13 cellular contexts compared by ENCODE assay signal in genomic region chr7:142807855-142808460, GRCh38. TPM values are rescaled to one million over a fixed set of nuclear protein-coding genes. Genes with fewer than 3 reads are reported as not detected.
DNase-seq lines count a peak whose midpoint lies in the region; ATAC-seq and TF ChIP-seq lines count a peak whose summit lies in the region.
"Had no signal": no experiment of that assay in that cellular context is flagged by ENCODE, and none has a peak within 500 bp of the region (broad histone marks: within the 10 kb centered on the region; RNA-seq: fewer than 3 reads in every experiment).

No MANE protein-coding gene starts in this region.

- no peak for TF ChIP-seq POLR2A in stomach (IDR thresholded peaks at IDR 0.05)

- H3K9me3 ChIP-seq in Panc1 (ENCODE audit: control insufficient read depth, insufficient read depth, low read depth, low read length) (no peaks in the 10 kb centered on the region), stomach (no peaks in the 10 kb centered on the region), hepatocyte (ENCODE audit: low read depth) (no peaks in the 10 kb centered on the region)

- POLR2A ChIA-PET in Panc1 (lab: Charles Lee) = no interaction called here

- H3K79me2 ChIP-seq in hepatocyte = no peaks in the 10 kb centered on the region

- H3K4me3 ChIP-seq in Panc1 (ENCODE audit: low read depth in 2 of 2, low read length in 2 of 2) = no peak overlapping the region
- no peak overlapping the region for H3K4me3 ChIP-seq in stomach
- no peak overlapping the region for H3K4me3 ChIP-seq in hepatocyte

- 27 to 39% (median 29%) methylated on average over 3 of the region's 3 CpGs for WGBS in stomach, 5 donors
- WGBS in hepatocyte (ENCODE audit: low lambda C conversion rate, missing lambda C conversion rate) = 77% methylated on average over 3 of the region's 3 CpGs

- CTCF ChIA-PET in Panc1 (lab: Charles Lee) = no interaction called here

- no peak for ATAC-seq in Panc1
- ATAC-seq in GM19397 (IDR thresholded peaks at IDR 0.05; ENCODE audit: unreplicated experiment) = no peak

- H3K36me3 ChIP-seq in Panc1 (ENCODE audit: control insufficient read depth, insufficient read depth, low read length) = no peaks in the 10 kb centered on the region
- H3K36me3 ChIP-seq in stomach = no peaks in the 10 kb centered on the region
- H3K36me3 ChIP-seq in hepatocyte (replicated peaks; ENCODE audit: insufficient read depth, low read depth) = no peaks in the 10 kb centered on the region

- H3K9me2 ChIP-seq in hepatocyte (replicated peaks; ENCODE audit: insufficient read depth) = no peaks in the 10 kb centered on the region

- no peak for TF ChIP-seq CTCF in Panc1 (IDR thresholded peaks at IDR 0.05)
- no peak for TF ChIP-seq CTCF in stomach (IDR thresholded peaks at IDR 0.05)
- TF ChIP-seq CTCF in hepatocyte (IDR thresholded peaks at IDR 0.05; ENCODE audit: poor library complexity) = no peak

- no peaks in the 10 kb centered on the region for H4K20me1 ChIP-seq in hepatocyte (ENCODE audit: insufficient read depth, poor library complexity, severe bottlenecking)

- H2AFZ ChIP-seq in hepatocyte = no peak overlapping the region

- H3K27me3 ChIP-seq in Panc1 (ENCODE audit: control insufficient read depth, insufficient read depth, low read length) (peaks cover 9% of the 10 kb centered on the region), stomach (peaks cover 0 to 49% (median 0%) of the 10 kb centered on the region in 3 donors), hepatocyte (peaks cover 28% of the 10 kb centered on the region)

- no peaks in the 10 kb centered on the region for H3K4me1 ChIP-seq in Panc1 (ENCODE audit: control insufficient read depth, insufficient read depth, low read length)
- H3K4me1 ChIP-seq in stomach = no peaks in the 10 kb centered on the region
- no peaks in the 10 kb centered on the region for H3K4me1 ChIP-seq in hepatocyte (ENCODE audit: insufficient read depth)

- no peak for TF ChIP-seq EP300 in stomach (IDR thresholded peaks at IDR 0.05)

- H3K4me2 ChIP-seq in hepatocyte = no peak overlapping the region

- DNase-seq in activated T-cell treated with anti-CD3 and anti-CD28 coated beads, Interleukin-2, amount 50 U/mL, for 1 hour = peak; percentile 49
- DNase-seq in activated T-cell treated with anti-CD3 and anti-CD28 coated beads for 4 hours = no peak
- DNase-seq in Panc1 (ENCODE audit: low read depth, low spot score) = peak; percentile 57
- DNase-seq in central memory CD4-positive, alpha-beta T cell = peak; percentile 68
- DNase-seq in stomach = no peak
- no peak for DNase-seq in T1000 (lab: John Stamatoyannopoulos, UW)
- DNase-seq in hepatocyte (ENCODE audit: low spot score) = no peak
- DNase-seq: ACHN, MV-4-11 had no signal

- BruUV-seq in Panc1 (replicated peaks; lab: Mats Ljungman, UMichigan) = no TSS peak

- no peak overlapping the region for H3K27ac ChIP-seq in Panc1 (ENCODE audit: low read length)
- peak overlapping the region in 4 of 5 donors; percentile 6 to 69 (median 50) for H3K27ac ChIP-seq in stomach
- H3K27ac ChIP-seq in hepatocyte = no peak overlapping the region
- H3K27ac ChIP-seq: VCaP had no signal

- intact Hi-C loops in Panc1 (cut with micrococcal nuclease; ENCODE audit: unreplicated experiment) (no loop called here), stomach (cut with DNase I; ENCODE audit: low total_unique reads) (no loop called here)

- in situ Hi-C loops in Panc1 (cut with HindIII; ENCODE audit: low pct_unique_long_range_greater_than_20kb, low sequenced_read_pairs) = no loop called here

RNA-seq across cellular contexts. Expression of gene PRSS2, which starts 37.2 kb away (rescaled TPM):
- total RNA-seq in Panc1 (2021; ENCODE audit: unreplicated experiment) (22.4 TPM), stomach (10 to 100 TPM in 1 of 5 donors, 1 to 10 TPM in 1, not detected in 3; 1.3 to 86.1 TPM), hepatocyte (94.7 and 144 TPM in 2 replicates)
- polyA plus RNA-seq in Panc1 (2012; ENCODE audit: insufficient read length) = not detected
- polyA plus RNA-seq in stomach (10 to 100 TPM; 51.4 to 69.4 (median 59.1) TPM), hepatocyte (241 and 273 TPM in 2 replicates)
- total RNA-seq: esophagus mucosa had no signal
- polyA plus RNA-seq: neural cell had no signal

RNA-seq across cellular contexts. Expression of gene EPHB6, which starts 46.9 kb away (rescaled TPM):
- 0.54 TPM for total RNA-seq in Panc1 (2021; ENCODE audit: unreplicated experiment)
- 2.9 TPM for polyA plus RNA-seq in Panc1 (2012; ENCODE audit: insufficient read length)
- 1 to 10 TPM; 5.4 to 9.6 (median 8.0) TPM for total RNA-seq in stomach
- polyA plus RNA-seq in stomach = 10 to 100 TPM in 2 of 3 donors, 1 to 10 TPM in 1; 6.2 to 23.1 (median 19.3) TPM
- total RNA-seq in hepatocyte = 7.4 and 14.8 TPM in 2 replicates
- 23.0 and 29.6 TPM in 2 replicates for polyA plus RNA-seq in hepatocyte

RNA-seq across cellular contexts. Expression of gene PRSS1, which starts 58.7 kb away (rescaled TPM):
- 7.3 TPM for total RNA-seq in Panc1 (2021; ENCODE audit: unreplicated experiment)
- polyA plus RNA-seq in Panc1 (2012; ENCODE audit: insufficient read length) = not detected
- total RNA-seq in stomach = 10 to 100 TPM in 1 of 5 donors, 1 to 10 TPM in 1, not detected in 3; 10.0 to 20.4 TPM
- polyA plus RNA-seq in stomach = 100 to 1,000 TPM in 2 of 3 donors, 10 to 100 TPM in 1; 61.0 to 233 (median 196) TPM
- total RNA-seq in hepatocyte = 69.8 and 71.2 TPM in 2 replicates
- 67.6 and 78.5 TPM in 2 replicates for polyA plus RNA-seq in hepatocyte
- total RNA-seq: esophagus mucosa had no signal
- polyA plus RNA-seq: neural cell had no signal

Comparison
In these comparisons a context has a peak if more than half of its experiments do, and no peak if none do; other contexts are left out.
1. DNase-seq: peak in activated T-cell treated with anti-CD3 and anti-CD28 coated beads, Interleukin-2, amount 50 U/mL, for 1 hour (single experiment), Panc1 (single experiment) and central memory CD4-positive, alpha-beta T cell (single experiment); none in activated T-cell treated with anti-CD3 and anti-CD28 coated beads for 4 hours (single experiment), stomach (single experiment), T1000 (single experiment) and hepatocyte (single experiment).
2. H3K27ac ChIP-seq: peak in stomach (4 of 5); none in Panc1 (single experiment) and hepatocyte (single experiment).